Comparison of ENCODE assay signal across 9 cellular contexts in the genomic region with DNA sequence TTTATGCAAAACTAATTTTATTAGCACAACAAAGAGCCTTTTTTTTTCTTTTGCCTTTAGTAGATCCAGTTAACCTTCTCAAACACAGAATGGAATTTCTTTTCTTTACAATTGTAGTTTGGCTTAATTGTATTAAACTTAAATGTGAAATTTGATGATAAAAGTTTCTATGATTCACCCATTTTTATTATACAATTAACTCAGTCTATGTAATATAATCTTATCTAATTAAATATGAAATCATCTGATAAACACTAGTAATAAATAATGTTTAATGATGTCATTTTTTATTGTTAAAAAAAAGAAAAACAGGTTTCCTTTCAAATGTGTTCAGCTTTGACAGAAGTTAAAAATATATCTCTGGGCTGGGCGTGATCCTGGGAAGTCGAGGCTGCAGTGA.
"Had no signal": no experiment of that assay in that cellular context is flagged by ENCODE, and none has a peak within 500 bp of the region (broad histone marks: within the 10 kb centered on the region; RNA-seq: fewer than 3 reads in every experiment).

No MANE protein-coding gene starts in this region.

- H3K4me3 ChIP-seq: GM23338, K562 had no signal

- DNase-seq: H9, HCEC 1CT, HFFc6, IMR-90 had no signal

- ATAC-seq: GM23338, K562 had no signal

- FAIRE-seq: H1, H54, HTR-8/SVneo, K562 had no signal
